Comparison of ENCODE assay signal across 8 cellular contexts in genomic region chr16:11949527-11949926, GRCh38.
DNase-seq lines count a peak whose midpoint lies in the region; ATAC-seq and TF ChIP-seq lines count a peak whose summit lies in the region.

No MANE protein-coding gene starts in this region.

- TF ChIP-seq CTCF in SU-DHL-6 (IDR thresholded peaks at IDR 0.05; ENCODE audit: insufficient read depth, low read length, poor library complexity, severe bottlenecking) (peak; percentile 60), fibroblast of pulmonary artery (IDR thresholded peaks at IDR 0.05; ENCODE audit: low read length, missing control alignments) (peak; percentile 44)

- no peak overlapping the region for H2AFZ ChIP-seq in SU-DHL-6 (ENCODE audit: low read depth, low read length, severe bottlenecking)

- no peak overlapping the region for H3K9ac ChIP-seq in SU-DHL-6 (ENCODE audit: low read length)

- no peaks in the 10 kb centered on the region for H3K9me3 ChIP-seq in SU-DHL-6 (ENCODE audit: insufficient read depth, low read length)

- no peaks in the 10 kb centered on the region for H3K79me2 ChIP-seq in SU-DHL-6 (ENCODE audit: insufficient read depth, low read length)

- H4K20me1 ChIP-seq in SU-DHL-6 (ENCODE audit: low read depth, low read length) = no peaks in the 10 kb centered on the region

- peak; percentile 75 for DNase-seq in DMS 273 (lab: John Stamatoyannopoulos, UW; ENCODE audit: unreplicated experiment)
- peak; percentile 28 for DNase-seq in MV-4-11 (lab: John Stamatoyannopoulos, UW)
- DNase-seq in fibroblast of pulmonary artery (ENCODE audit: low read depth) = peak; percentile 51
- peak in 42 of 56 donors; percentile 0 to 62 (median 16) for DNase-seq in nucleus accumbens (lab: John Stamatoyannopoulos, UW)
- no peak for DNase-seq in activated T-cell treated with anti-CD3 and anti-CD28 coated beads for 4 hours

- peak overlapping the region; percentile 36 for H3K4me2 ChIP-seq in SU-DHL-6 (ENCODE audit: low read depth, low read length, poor library complexity, severe bottlenecking)

- H3K27me3 ChIP-seq in SU-DHL-6 (ENCODE audit: low read length) = no peaks in the 10 kb centered on the region

- H3K27ac ChIP-seq in SU-DHL-6 (ENCODE audit: low read depth, low read length) = no peak overlapping the region

- H3K4me3 ChIP-seq in SU-DHL-6 (ENCODE audit: insufficient read depth, low read length, poor library complexity, severe bottlenecking) = no peak overlapping the region
- no peak overlapping the region for H3K4me3 ChIP-seq in fibroblast of pulmonary artery (replicated peaks; ENCODE audit: low read depth, low read length)

- H3K9me2 ChIP-seq in SU-DHL-6 (replicated peaks; ENCODE audit: insufficient read depth, low read length) = no peaks in the 10 kb centered on the region

- ATAC-seq in GM19463 (IDR thresholded peaks at IDR 0.05; ENCODE audit: unreplicated experiment) = peak; percentile 63
- no peak for ATAC-seq in GM21717 (IDR thresholded peaks at IDR 0.05; ENCODE audit: unreplicated experiment)

- H3K36me3 ChIP-seq in SU-DHL-6 (ENCODE audit: low read length) = no peaks in the 10 kb centered on the region

- H3F3A ChIP-seq in SU-DHL-6 (ENCODE audit: insufficient read depth) = peaks cover 12% of the 10 kb centered on the region
